In the genomic region with DNA sequence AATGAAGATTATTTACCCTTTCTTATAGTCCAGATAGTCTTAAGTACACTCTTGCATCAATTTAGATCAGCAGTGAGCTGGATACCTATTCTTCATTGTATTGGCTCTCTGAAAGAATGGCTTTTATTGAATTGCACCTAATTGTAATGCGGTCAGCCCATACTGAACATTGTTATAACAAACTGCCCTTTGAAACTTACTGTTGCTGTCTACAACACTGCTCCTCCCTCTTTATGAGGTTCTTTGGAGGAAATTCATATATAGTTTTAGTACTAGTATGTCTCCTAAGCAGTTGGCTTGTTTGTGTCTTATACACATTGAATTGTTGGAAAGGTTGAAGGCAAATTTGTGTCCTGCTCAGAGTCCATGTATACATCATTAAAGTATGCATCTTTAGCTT, we compare ENCODE assay signal across 8 cellular contexts.
"Had no signal": no experiment of that assay in that cellular context is flagged by ENCODE, and none has a peak within 500 bp of the region (broad histone marks: within the 10 kb centered on the region; RNA-seq: fewer than 3 reads in every experiment).

No MANE protein-coding gene starts in this region.

- ATAC-seq: GM23338, K562 had no signal

- H3K9ac ChIP-seq: KMS-11 had no signal

- DNase-seq: H9, HCEC 1CT, IMR-90 had no signal

- H3K4me3 ChIP-seq: GM23338, K562 had no signal

- H3K27ac ChIP-seq: KMS-11 had no signal

- FAIRE-seq: H54, HTR-8/SVneo, K562 had no signal
